ENCODE assay signal across 8 cellular contexts in genomic region chr1:87208116-87208515, GRCh38.
"Had no signal": no experiment of that assay in that cellular context is flagged by ENCODE, and none has a peak within 500 bp of the region (broad histone marks: within the 10 kb centered on the region; RNA-seq: fewer than 3 reads in every experiment).

No MANE protein-coding gene starts in this region.

- H3K27ac ChIP-seq: GM23248, HL-60 had no signal

- ATAC-seq: HCT116, HepG2 had no signal

- H3K36me3 ChIP-seq: HAP-1 had no signal

- H2AFZ ChIP-seq: GM23248 had no signal

- H3K4me3 ChIP-seq: GM23248, HAP-1 had no signal

- H3K4me1 ChIP-seq: HAP-1 had no signal

- DNase-seq: GM23248, GOT3, HFFc6 had no signal

- FAIRE-seq: H54, HepG2 had no signal

- H3K9me3 ChIP-seq: HAP-1 had no signal

- H3K9ac ChIP-seq: GM23248 had no signal
